Comparison of ENCODE assay signal across 18 cellular contexts in the genomic region with DNA sequence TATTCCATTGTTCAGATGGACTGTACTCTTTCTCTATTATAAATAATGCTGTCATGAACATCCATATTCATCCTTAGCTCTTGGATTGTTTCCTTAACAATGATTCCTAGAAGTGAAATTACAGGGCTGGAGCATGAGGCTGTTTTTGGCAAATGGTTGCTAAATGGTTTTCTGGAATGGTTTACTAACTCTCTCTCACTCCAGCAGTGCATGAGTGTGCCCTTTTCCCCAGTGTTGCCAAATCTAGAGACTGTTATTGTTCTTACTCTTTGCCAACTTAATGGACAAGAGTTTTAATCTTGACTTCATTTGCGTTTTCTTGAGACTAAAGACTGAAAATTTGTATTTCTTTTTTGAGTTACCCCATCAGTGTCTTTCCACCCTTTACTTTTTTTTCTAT.
DNase-seq lines count a peak whose midpoint lies in the region; ATAC-seq and TF ChIP-seq lines count a peak whose summit lies in the region.
"Had no signal": no experiment of that assay in that cellular context is flagged by ENCODE, and none has a peak within 500 bp of the region (broad histone marks: within the 10 kb centered on the region; RNA-seq: fewer than 3 reads in every experiment).

No MANE protein-coding gene starts in this region.

- H3K4me3 ChIP-seq in adipocyte (ENCODE audit: low read length) (no peak overlapping the region), fibroblast of the aortic adventitia (ENCODE audit: low read depth, low read length) (no peak overlapping the region), breast epithelium (no peak overlapping the region)

- intact Hi-C loops in breast epithelium (cut with DNase I; ENCODE audit: low total_unique reads): no loop called here

- no peak for TF ChIP-seq POLR2A in breast epithelium (IDR thresholded peaks at IDR 0.05)

- H3K9me3 ChIP-seq in adipocyte (ENCODE audit: control insufficient read depth, low read length) (no peaks in the 10 kb centered on the region), breast epithelium (no peaks in the 10 kb centered on the region)
- H3K9me3 ChIP-seq: BE2C, Caco-2 had no signal

- TF ChIP-seq CTCF in fibroblast of the aortic adventitia (IDR thresholded peaks at IDR 0.05; ENCODE audit: insufficient read depth, low read length): no peak
- no peak for TF ChIP-seq CTCF in breast epithelium (IDR thresholded peaks at IDR 0.05)

- H3K27me3 ChIP-seq in adipocyte (replicated peaks; ENCODE audit: control insufficient read depth, insufficient read depth, low read length) (no peaks in the 10 kb centered on the region), breast epithelium (no peaks in the 10 kb centered on the region)
- H3K27me3 ChIP-seq: BE2C had no signal

- H3K4me1 ChIP-seq in adipocyte (ENCODE audit: control insufficient read depth, insufficient read depth, low read length): peaks cover 30% of the 10 kb centered on the region
- H3K4me1 ChIP-seq in breast epithelium: no peaks in the 10 kb centered on the region
- H3K4me1 ChIP-seq: BE2C, Caco-2 had no signal

- no peaks in the 10 kb centered on the region for H3K36me3 ChIP-seq in adipocyte (ENCODE audit: control insufficient read depth, insufficient read depth, low read length, severe bottlenecking)
- H3K36me3 ChIP-seq in breast epithelium: no peaks in the 10 kb centered on the region
- H3K36me3 ChIP-seq: BE2C had no signal

- H3K27ac ChIP-seq in breast epithelium: no peak overlapping the region

- no peak for ATAC-seq in GM21786 (IDR thresholded peaks at IDR 0.05; ENCODE audit: unreplicated experiment)
- ATAC-seq: HepG2 had no signal

- peak overlapping the region; percentile 10 for H3K9ac ChIP-seq in adipocyte (ENCODE audit: low read length)

- DNase-seq in GM03348 (ENCODE audit: low spot score): peak; percentile 18
- DNase-seq in adipocyte (ENCODE audit: low read depth): no peak
- peak; percentile 80 for DNase-seq in fibroblast of the aortic adventitia (ENCODE audit: low read depth)
- DNase-seq in stromal cell of bone marrow (ENCODE audit: low read depth): peak; percentile 71
- DNase-seq in hippocampal formation (lab: John Stamatoyannopoulos, UW): no peak
- DNase-seq in breast epithelium (ENCODE audit: low spot score in 2 of 2): no peak
- DNase-seq: BE2C; C1 segment of cervical spinal cord; Caco-2; CD4-positive, CD25-positive, alpha-beta regulatory T cell; CD8-positive, alpha-beta memory T cell; DMS153; DMS79; GDM1; H9; KBM-7 had no signal

Comparison
In these comparisons a context has a peak if more than half of its experiments do, and no peak if none do; other contexts are left out.
1. DNase-seq: peak in GM03348 (single experiment), fibroblast of the aortic adventitia (single experiment) and stromal cell of bone marrow (single experiment); none in adipocyte (single experiment), hippocampal formation (0 of 2) and breast epithelium (0 of 2).